Comparison of ENCODE assay signal across 9 cellular contexts in the genomic region with DNA sequence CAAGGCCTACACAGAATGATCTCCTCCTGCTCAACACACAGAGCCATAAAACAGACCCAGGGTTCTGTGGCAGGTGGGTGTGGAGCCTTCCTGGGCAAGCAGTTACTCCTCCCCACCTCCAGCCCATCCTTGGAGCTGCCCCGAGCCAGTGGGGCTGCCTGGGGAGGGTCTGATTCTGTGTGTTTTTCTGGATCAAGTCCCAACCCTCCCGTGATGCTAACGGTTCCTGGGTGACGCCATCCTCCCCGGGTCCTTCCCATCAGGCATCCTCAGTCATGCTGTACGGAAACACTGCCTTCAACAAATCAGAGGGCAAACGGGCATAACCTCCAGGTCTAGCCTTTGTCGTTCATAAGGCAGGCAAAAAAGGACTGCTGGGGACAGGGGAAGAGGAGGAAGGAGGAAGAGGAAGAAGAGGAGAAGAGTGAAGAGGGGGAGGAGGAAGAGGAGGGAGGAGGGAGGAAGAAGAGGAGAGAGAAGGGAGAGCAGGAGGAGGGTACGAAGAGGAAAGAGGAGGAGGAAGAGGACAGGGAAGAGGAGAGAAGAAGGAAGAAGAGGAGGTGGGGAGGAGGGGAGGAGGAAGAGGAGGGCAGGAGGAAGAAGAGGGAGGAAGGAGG.
DNase-seq lines count a peak whose midpoint lies in the region; ATAC-seq, FAIRE-seq and TF ChIP-seq lines count a peak whose summit lies in the region.
"Had no signal": no experiment of that assay in that cellular context is flagged by ENCODE, and none has a peak within 500 bp of the region (broad histone marks: within the 10 kb centered on the region; RNA-seq: fewer than 3 reads in every experiment).

No MANE protein-coding gene starts in this region.

- H4K91ac ChIP-seq in H1 (replicated peaks; ENCODE audit: insufficient read length, low read length) (peak overlapping the region; percentile 99), trophoblast cell (ENCODE audit: low read depth, low read length) (peak overlapping the region; percentile 68)

- DNase-seq in NCI-H524 treated with DMSO at 0.1 percent for 48 hours (lab: John Stamatoyannopoulos, UW) = peak; percentile 16
- no peak for DNase-seq in H1 (ENCODE audit: low read depth in 1 of 2, low spot score in 2 of 2)
- DNase-seq in trophoblast cell = no peak
- no peak for DNase-seq in GDM1 (lab: John Stamatoyannopoulos, UW)
- DNase-seq: MV-4-11 had no signal

- H3K9me3 ChIP-seq in H1 (ENCODE audit: insufficient read depth in 2 of 2, low read depth in 1 of 2, low read length in 1 of 2) (no peaks in the 10 kb centered on the region), trophoblast cell (ENCODE audit: insufficient read depth, low read depth, low read length) (no peaks in the 10 kb centered on the region)

- CTCF ChIA-PET in H1 (lab: Charles Lee; ENCODE audit: partially characterized antibody) = interaction anchor here (0.6 to 2.3 kb wide), 11 partner anchors 8 to 82 kb away, joined by 3 to 8 read pairs (median 4); no protein-coding TSS in a partner anchor

- H2BK20ac ChIP-seq in H1 (ENCODE audit: low read length) = peak overlapping the region; percentile 2; the same call in 1 of the 2 replicates

- H2BK12ac ChIP-seq in H1 (ENCODE audit: low read depth, low read length) (peak overlapping the region; percentile 89), trophoblast cell (ENCODE audit: low read length) (peak overlapping the region; percentile 11)

- H3K18ac ChIP-seq in H1 (ENCODE audit: extremely low read depth, low read length) = peak overlapping the region; percentile 83
- H3K18ac ChIP-seq in trophoblast cell (ENCODE audit: low read length) = peak overlapping the region; percentile 27

- H2BK120ac ChIP-seq in H1 (replicated peaks; ENCODE audit: low read depth, low read length) (peak overlapping the region; percentile 9), trophoblast cell (ENCODE audit: insufficient read depth, low read length, poor library complexity) (no peak overlapping the region)

- H3K79me2 ChIP-seq in H1 (ENCODE audit: control insufficient read depth in 1 of 2, insufficient read depth in 2 of 2, low read length in 2 of 2) = no peaks in the 10 kb centered on the region
- no peaks in the 10 kb centered on the region for H3K79me2 ChIP-seq in trophoblast cell (ENCODE audit: control insufficient read depth, insufficient read depth, low read length, poor library complexity)

- H2AFZ ChIP-seq in H1 (ENCODE audit: low read length) (no peak overlapping the region), trophoblast cell (ENCODE audit: insufficient read depth, low read length, poor library complexity) (no peak overlapping the region)

- no peak for TF ChIP-seq POLR2A in H1 (IDR thresholded peaks at IDR 0.05; ENCODE audit: control extremely low read depth in 1 of 2, low read depth in 2 of 2, low read length in 2 of 2)

- peak overlapping the region; percentile 64; the same call in 1 of the 2 replicates for H4K8ac ChIP-seq in H1 (ENCODE audit: extremely low read depth, insufficient read depth, low read length)
- H4K8ac ChIP-seq in trophoblast cell (ENCODE audit: low read depth, low read length) = peak overlapping the region; percentile 54

- H2BK5ac ChIP-seq in H1 (ENCODE audit: low read depth, low read length) (peak overlapping the region; percentile 92), trophoblast cell (ENCODE audit: low read depth, low read length, poor library complexity) (peak overlapping the region; percentile 0)

- H3K79me1 ChIP-seq in H1 (ENCODE audit: low read depth, low read length) (no peaks in the 10 kb centered on the region), trophoblast cell (ENCODE audit: low read length) (peaks cover 10% of the 10 kb centered on the region)

- WGBS in H1 (ENCODE audit: extremely low coverage in 1 of 2, insufficient coverage in 1 of 2, insufficient read length in 1 of 2, insufficient replicate concordance in 2 of 2, low coverage in 1 of 2, low lambda C conversion rate in 2 of 2, missing lambda C conversion rate in 1 of 2), 2 experiments = 0 to 71% methylated on average over 1 to 9 of the region's 9 CpGs
- WGBS in trophoblast cell (ENCODE audit: extremely low coverage, insufficient coverage, insufficient read length) = 90% methylated on average over 1 of the region's 9 CpGs

- no peaks in the 10 kb centered on the region for H3K36me3 ChIP-seq in H1 (ENCODE audit: control insufficient read depth in 2 of 4, insufficient read depth in 4 of 4, low read length in 3 of 4)
- H3K36me3 ChIP-seq in trophoblast cell (ENCODE audit: control insufficient read depth in 1 of 2, insufficient read depth in 2 of 2, low read length in 2 of 2) = no peaks in the 10 kb centered on the region

- peak overlapping the region; percentile 1 for H4K5ac ChIP-seq in H1 (ENCODE audit: insufficient read length, low read depth, low read length)

- no peaks in the 10 kb centered on the region for H3K23me2 ChIP-seq in H1 (ENCODE audit: low read depth, low read length)

- H3K4ac ChIP-seq in H1 (replicated peaks; ENCODE audit: insufficient read length, low read depth, low read length) (peak overlapping the region; percentile 53), trophoblast cell (ENCODE audit: low read depth, low read length) (no peak overlapping the region)

- H4K12ac ChIP-seq in trophoblast cell (ENCODE audit: low read depth, low read length) = no peak overlapping the region

- POLR2A ChIA-PET in H1 (lab: Charles Lee; ENCODE audit: partially characterized antibody) = interaction anchor here (0.8 to 2.3 kb wide), 8 partner anchors 11 to 220 kb away, joined by 3 to 5 read pairs (median 4); no protein-coding TSS in a partner anchor

- no peak overlapping the region for H3K23ac ChIP-seq in H1 (ENCODE audit: insufficient read length)
- H3K23ac ChIP-seq in trophoblast cell (ENCODE audit: low read length) = no peak overlapping the region

- H3K4me2 ChIP-seq in H1 (ENCODE audit: insufficient read depth in 1 of 2, low read depth in 2 of 2, low read length in 2 of 2) (peak overlapping the region; percentile 1 to 46; a peak in 1 of 4 replicates), trophoblast cell (ENCODE audit: low read length) (peak overlapping the region; percentile 23)

- no peaks in the 10 kb centered on the region for H4K20me1 ChIP-seq in H1 (replicated peaks in 1 of 2; ENCODE audit: control insufficient read depth in 1 of 2, insufficient read depth in 2 of 2, low read length in 2 of 2)

- FAIRE-seq in H1 (lab: Jason Lieb, UNC) = no peak
- FAIRE-seq: bronchial epithelial cell had no signal

- no peak for TF ChIP-seq RAD21 in H1 (IDR thresholded peaks at IDR 0.05 in 1 of 2, conservative IDR thresholded peaks at IDR 0.05 in 1 of 2; ENCODE audit: low read depth in 2 of 2, low read length in 2 of 2)

- H3K56ac ChIP-seq in H1 (replicated peaks; ENCODE audit: insufficient read length, low read depth, low read length) = no peak overlapping the region

- H3K27me3 ChIP-seq in H1 (replicated peaks in 1 of 4; ENCODE audit: control insufficient read depth in 3 of 4, extremely low read depth in 1 of 4, insufficient read depth in 3 of 4, low read length in 3 of 4) (no peaks in the 10 kb centered on the region), trophoblast cell (ENCODE audit: insufficient read depth, low read length) (no peaks in the 10 kb centered on the region)

- peak overlapping the region; percentile 63 for H3K14ac ChIP-seq in H1 (ENCODE audit: insufficient read length)
- peak overlapping the region; percentile 0 for H3K14ac ChIP-seq in trophoblast cell (ENCODE audit: low read length)

- ATAC-seq in HG03159 (IDR thresholded peaks at IDR 0.05; ENCODE audit: unreplicated experiment) (no peak), GM18870 (IDR thresholded peaks at IDR 0.05; ENCODE audit: unreplicated experiment) (no peak)

- TF ChIP-seq CTCF in GM12875 (IDR thresholded peaks at IDR 0.05; ENCODE audit: borderline replicate concordance, insufficient read depth, low read depth, low read length) (no peak), H1 (IDR thresholded peaks at IDR 0.05; ENCODE audit: control extremely low read depth in 1 of 3, insufficient read depth in 1 of 3, low read depth in 1 of 3, low read length in 3 of 3) (no peak)

- H3K4me1 ChIP-seq in H1 (replicated peaks in 1 of 4; ENCODE audit: control insufficient read depth in 3 of 4, insufficient read depth in 4 of 4, low read length in 3 of 4) (peaks cover 7 to 38% (median 25%) of the 10 kb centered on the region in 4 experiments), trophoblast cell (ENCODE audit: control insufficient read depth in 1 of 2, insufficient read depth in 2 of 2, low read length in 2 of 2) (peaks cover 17 to 21% of the 10 kb centered on the region in 2 experiments)

- no peak overlapping the region for H3K9ac ChIP-seq in H1 (replicated peaks in 1 of 4; ENCODE audit: extremely low read depth in 1 of 4, low read depth in 3 of 4, low read length in 3 of 4)
- no peak overlapping the region for H3K9ac ChIP-seq in trophoblast cell (ENCODE audit: low read length)

- H3K27ac ChIP-seq in H1 (ENCODE audit: low read depth, low read length) (peak overlapping the region; percentile 24), trophoblast cell (ENCODE audit: low read depth, low read length) (peak overlapping the region; percentile 30)

- H2AK5ac ChIP-seq in H1 (ENCODE audit: low read depth, low read length) = peak overlapping the region; percentile 61
- H2AK5ac ChIP-seq in trophoblast cell (ENCODE audit: low read length) = no peak overlapping the region

- peak overlapping the region; percentile 14; the same call in 1 of the 2 replicates for H2BK15ac ChIP-seq in H1 (ENCODE audit: low read length)

- peak overlapping the region; percentile 15 for H3K4me3 ChIP-seq in GM12875 (ENCODE audit: low read depth, low read length)
- H3K4me3 ChIP-seq in H1 (ENCODE audit: extremely low read depth in 1 of 4, insufficient read depth in 2 of 4, low read depth in 3 of 4, low read length in 4 of 4) = no peak overlapping the region
- H3K4me3 ChIP-seq in trophoblast cell (ENCODE audit: low read depth, low read length) = no peak overlapping the region

- no peak for TF ChIP-seq EP300 in H1 (IDR thresholded peaks at IDR 0.05; ENCODE audit: borderline replicate concordance in 1 of 2, low read depth in 2 of 2, low read length in 2 of 2)

TF ChIP-seq in H1, 55 proteins besides CTCF, POLR2A, EP300 and RAD21 (continues in another document):
- TF ChIP-seq SP1 (IDR thresholded peaks at IDR 0.05; ENCODE audit: low read depth, low read length) (no peak), NANOG (IDR thresholded peaks at IDR 0.05; ENCODE audit: insufficient read depth, low read depth, low read length, poor library complexity, severe bottlenecking) (no peak), CTBP2 (IDR thresholded peaks at IDR 0.05; ENCODE audit: borderline replicate concordance, insufficient read depth, insufficient read length, low read length) (no peak), SRF (IDR thresholded peaks at IDR 0.05; ENCODE audit: low read depth, low read length) (no peak), POU5F1 (IDR thresholded peaks at IDR 0.05; ENCODE audit: low read depth, low read length) (no peak), KDM5A (IDR thresholded peaks at IDR 0.05; ENCODE audit: low read length) (no peak), TBP (IDR thresholded peaks at IDR 0.05; ENCODE audit: low read depth, low read length) (no peak), SP2 (IDR thresholded peaks at IDR 0.05; ENCODE audit: low read length) (no peak), EGR1 (IDR thresholded peaks at IDR 0.05; ENCODE audit: borderline replicate concordance, low read depth, low read length) (no peak), CHD1 (IDR thresholded peaks at IDR 0.05; ENCODE audit: low read depth, low read length) (no peak)
